ENCODE assay signal across 1 cellular context in the genomic region with DNA sequence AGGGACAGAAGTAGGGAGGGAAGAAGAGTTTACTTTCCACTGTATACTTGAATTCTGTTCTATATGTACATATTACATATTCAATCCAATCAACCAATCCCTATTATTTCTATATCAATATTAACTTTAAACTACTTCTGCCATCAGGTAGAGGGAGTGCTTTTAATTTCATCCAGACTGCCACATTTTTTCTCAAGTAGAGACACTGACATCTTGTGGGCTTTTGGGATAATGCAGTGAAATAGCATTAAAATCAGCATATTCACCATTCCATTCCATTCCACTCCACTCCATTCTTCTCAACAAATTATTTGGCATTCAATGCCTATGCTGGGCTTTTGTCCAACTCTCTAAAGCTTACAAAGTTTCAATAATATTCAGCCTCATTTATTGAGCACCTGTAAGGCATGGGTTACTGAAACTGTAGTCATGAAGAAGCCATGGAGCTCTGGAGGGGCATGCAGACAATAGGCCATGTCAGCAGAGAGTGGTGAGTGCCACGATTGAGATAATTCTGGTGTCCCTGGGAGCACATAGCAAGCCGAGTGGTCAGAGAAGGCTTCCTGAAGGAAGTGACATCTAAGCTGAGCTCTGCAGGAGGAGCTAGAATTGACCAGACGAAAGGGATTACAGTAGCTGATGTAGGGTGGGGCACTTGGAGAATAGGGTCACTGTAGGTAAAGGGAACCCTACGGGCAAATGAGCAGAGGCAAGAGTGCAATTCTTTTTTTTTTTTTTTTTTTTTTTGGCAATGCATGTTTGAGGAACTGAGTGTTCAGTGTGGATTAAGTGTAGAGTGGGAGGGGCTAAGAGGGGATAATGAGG.
A peak's percentile ranks its signal among the peaks of the same experiment; 100 is the strongest.
TF ChIP-seq lines count a peak whose summit lies in the region.

No MANE protein-coding gene starts in this region.

TF ChIP-seq in GM12878, 131 proteins besides CTCF, POLR2A, EP300 and RAD21 (continued from another document):
- no peak for TF ChIP-seq BCL3 (IDR thresholded peaks at IDR 0.05; ENCODE audit: borderline replicate concordance, insufficient read depth, low read depth, low read length, poor library complexity, severe bottlenecking)
- TF ChIP-seq POU2F2 (IDR thresholded peaks at IDR 0.05; ENCODE audit: borderline replicate concordance, low read depth, low read length): 0 out of 3 replicates have a peak, but pooled peaks have one; percentile 36
